ENCODE assay signal across 11 cellular contexts in genomic region chr1:226697608-226698544, GRCh38. TPM values are rescaled to one million over a fixed set of nuclear protein-coding genes. Genes with fewer than 3 reads are reported as not detected.
DNase-seq lines count a peak whose midpoint lies in the region; ATAC-seq and TF ChIP-seq lines count a peak whose summit lies in the region.
"Had no signal": no experiment of that assay in that cellular context is flagged by ENCODE, and none has a peak within 500 bp of the region (broad histone marks: within the 10 kb centered on the region; RNA-seq: fewer than 3 reads in every experiment).

No MANE protein-coding gene starts in this region.

- H3K4me3 Mint-ChIP-seq in activated CD4-positive, alpha-beta T cell treated with anti-CD3 and anti-CD28 coated beads, Interleukin-2, amount 10 ng/mL, durations not matched to agents 7 days and 5 days = no peak overlapping the region
- peak overlapping the region; percentile 55 for H3K4me3 Mint-ChIP-seq in central memory CD8-positive, alpha-beta T cell

- no peaks in the 10 kb centered on the region for H3K36me3 ChIP-seq in stomach
- H3K36me3 ChIP-seq in BE2C = no peaks in the 10 kb centered on the region
- H3K36me3 ChIP-seq: cardiac muscle cell had no signal

- no peaks in the 10 kb centered on the region for H3K9me3 ChIP-seq in stomach
- no peaks in the 10 kb centered on the region for H3K9me3 ChIP-seq in BE2C

- peaks cover 51% of the 10 kb centered on the region for H3K36me3 Mint-ChIP-seq in activated CD4-positive, alpha-beta T cell treated with anti-CD3 and anti-CD28 coated beads, Interleukin-2, amount 10 ng/mL, durations not matched to agents 7 days and 5 days (ENCODE audit: low read depth)
- peaks cover 30% of the 10 kb centered on the region for H3K36me3 Mint-ChIP-seq in central memory CD8-positive, alpha-beta T cell (ENCODE audit: insufficient read depth)

- H3K27ac ChIP-seq in stomach = peak overlapping the region in 4 of 5 donors; percentile 23 to 99 (median 50)
- H3K27ac ChIP-seq: cardiac muscle cell had no signal

- no peak for TF ChIP-seq POLR2A in stomach (IDR thresholded peaks at IDR 0.05)

- H3K4me1 Mint-ChIP-seq in activated CD4-positive, alpha-beta T cell treated with anti-CD3 and anti-CD28 coated beads, Interleukin-2, amount 10 ng/mL, durations not matched to agents 7 days and 5 days = peaks cover 80% of the 10 kb centered on the region
- H3K4me1 Mint-ChIP-seq in central memory CD8-positive, alpha-beta T cell = peaks cover 81% of the 10 kb centered on the region

- POLR2A ChIA-PET in activated CD4-positive, alpha-beta T cell treated with anti-CD3 and anti-CD28 coated beads, Interleukin-2, amount 10 ng/mL, durations not matched to agents 7 days and 5 days (lab: Charles Lee) = no interaction called here

- WGBS in stomach, 5 donors = 71 to 81% (median 80%) methylated on average over 7 to 8 of the region's 8 CpGs

- no peak for TF ChIP-seq CTCF in stomach (IDR thresholded peaks at IDR 0.05)
- no peak for TF ChIP-seq CTCF in BE2C (IDR thresholded peaks at IDR 0.05; ENCODE audit: low read depth, low read length)

- CTCF ChIA-PET in activated CD4-positive, alpha-beta T cell treated with anti-CD3 and anti-CD28 coated beads, Interleukin-2, amount 10 ng/mL, durations not matched to agents 7 days and 5 days (lab: Charles Lee) = interaction anchor here (0.6 to 1.8 kb wide), 6 partner anchors 9 to 102 kb away, joined by 3 to 4 read pairs (median 4); no protein-coding TSS in a partner anchor

- H3K4me3 ChIP-seq in stomach (no peak overlapping the region), BE2C (ENCODE audit: low read depth, low read length) (no peak overlapping the region)
- H3K4me3 ChIP-seq: cardiac muscle cell had no signal

- H3K4me1 ChIP-seq in stomach = peaks cover 8 to 84% (median 54%) of the 10 kb centered on the region in 4 donors
- H3K4me1 ChIP-seq in BE2C = peaks cover 8% of the 10 kb centered on the region

- H3K27me3 ChIP-seq in stomach (no peaks in the 10 kb centered on the region), BE2C (no peaks in the 10 kb centered on the region)
- H3K27me3 ChIP-seq: cardiac muscle cell had no signal

- no peaks in the 10 kb centered on the region for H3K9me3 Mint-ChIP-seq in activated CD4-positive, alpha-beta T cell treated with anti-CD3 and anti-CD28 coated beads, Interleukin-2, amount 10 ng/mL, durations not matched to agents 7 days and 5 days
- no peaks in the 10 kb centered on the region for H3K9me3 Mint-ChIP-seq in central memory CD8-positive, alpha-beta T cell

- peak overlapping the region; percentile 26 for H3K27ac Mint-ChIP-seq in activated CD4-positive, alpha-beta T cell treated with anti-CD3 and anti-CD28 coated beads, Interleukin-2, amount 10 ng/mL, durations not matched to agents 7 days and 5 days
- peak overlapping the region; percentile 69 for H3K27ac Mint-ChIP-seq in central memory CD8-positive, alpha-beta T cell (ENCODE audit: low read depth)

- no peak for TF ChIP-seq EP300 in stomach (IDR thresholded peaks at IDR 0.05)

- intact Hi-C loops in stomach (cut with DNase I; ENCODE audit: low total_unique reads) = no loop called here

- DNase-seq in activated CD4-positive, alpha-beta T cell treated with anti-CD3 and anti-CD28 coated beads, Interleukin-2, amount 10 ng/mL, durations not matched to agents 7 days and 5 days = no peak
- no peak for DNase-seq in activated CD4-positive, alpha-beta T cell treated with anti-CD3 and anti-CD28 coated beads for 48 hours
- no peak for DNase-seq in central memory CD8-positive, alpha-beta T cell (ENCODE audit: low spot score in 2 of 2)
- no peak for DNase-seq in stomach
- DNase-seq in HuH-7.5 (ENCODE audit: low spot score) = no peak
- no peak for DNase-seq in BE2C
- DNase-seq: islet precursor cell, Kasumi-1 had no signal

- ATAC-seq in HG03159 (IDR thresholded peaks at IDR 0.05; ENCODE audit: unreplicated experiment) (peak; percentile 11), GM18517 (IDR thresholded peaks at IDR 0.05; ENCODE audit: unreplicated experiment) (no peak)
- ATAC-seq in central memory CD8-positive, alpha-beta T cell (replicated peaks; ENCODE audit: extremely low read depth, poor library complexity, severe bottlenecking) = no peak

- no peaks in the 10 kb centered on the region for H3K27me3 Mint-ChIP-seq in activated CD4-positive, alpha-beta T cell treated with anti-CD3 and anti-CD28 coated beads, Interleukin-2, amount 10 ng/mL, durations not matched to agents 7 days and 5 days
- H3K27me3 Mint-ChIP-seq in central memory CD8-positive, alpha-beta T cell = no peaks in the 10 kb centered on the region

RNA-seq across cellular contexts. Expression of gene ITPKB, which starts 41.2 kb away (rescaled TPM):
- total RNA-seq in activated CD4-positive, alpha-beta T cell treated with anti-CD3 and anti-CD28 coated beads, Interleukin-2, amount 10 ng/mL, durations not matched to agents 7 days and 5 days = 10 to 100 TPM; 61.1 to 64.0 TPM
- 10 to 100 TPM; 16.4 to 38.8 (median 24.6) TPM for total RNA-seq in stomach
- 1 to 10 TPM; 3.8 to 5.4 (median 4.4) TPM for polyA plus RNA-seq in stomach
- polyA plus RNA-seq in BE2C (2012; ENCODE audit: insufficient read depth, insufficient read length, low read depth) = 0.25 TPM
